18 cellular contexts compared by ENCODE assay signal in genomic region chr7:35039343-35039742, GRCh38. TPM values are rescaled to one million over a fixed set of nuclear protein-coding genes. Genes with fewer than 3 reads are reported as not detected.
DNase-seq lines count a peak whose midpoint lies in the region; ATAC-seq and TF ChIP-seq lines count a peak whose summit lies in the region.
"Had no signal": no experiment of that assay in that cellular context is flagged by ENCODE, and none has a peak within 500 bp of the region (broad histone marks: within the 10 kb centered on the region; RNA-seq: fewer than 3 reads in every experiment).

No MANE protein-coding gene starts in this region.

- H3K4me1 Mint-ChIP-seq in CD4-positive, alpha-beta T cell (ENCODE audit: low read depth), result peaks cover 30% of the 10 kb centered on the region
- H3K4me1 Mint-ChIP-seq in activated CD4-positive, alpha-beta memory T cell treated with anti-CD3 and anti-CD28 coated beads, Interleukin-2, amount 10 ng/mL, durations not matched to agents 7 days and 5 days, result peaks cover 28% of the 10 kb centered on the region

- no peak for ATAC-seq in CD4-positive, alpha-beta T cell (ENCODE audit: poor library complexity)
- ATAC-seq: CD8-positive, alpha-beta T cell had no signal

- H3K9me3 ChIP-seq in CD4-positive, alpha-beta T cell (ENCODE audit: control insufficient read depth, low read length), result no peaks in the 10 kb centered on the region
- H3K9me3 ChIP-seq in HEK293 (ENCODE audit: control insufficient read depth, insufficient read depth, low read depth, low read length), result no peaks in the 10 kb centered on the region
- H3K9me3 ChIP-seq in esophagus muscularis mucosa, result no peaks in the 10 kb centered on the region
- H3K9me3 ChIP-seq: BE2C, BLaER1, Caco-2 had no signal

- peaks cover 7% of the 10 kb centered on the region for H3K36me3 Mint-ChIP-seq in CD4-positive, alpha-beta T cell (ENCODE audit: low read depth)
- H3K36me3 Mint-ChIP-seq in activated CD4-positive, alpha-beta memory T cell treated with anti-CD3 and anti-CD28 coated beads, Interleukin-2, amount 10 ng/mL, durations not matched to agents 7 days and 5 days (ENCODE audit: low read depth), result peaks cover 3% of the 10 kb centered on the region
- H3K36me3 Mint-ChIP-seq: CD14-positive monocyte; CD4-positive, CD25-positive, alpha-beta regulatory T cell had no signal

- in situ Hi-C loops in brain microvascular endothelial cell (cut with HindIII; ENCODE audit: low pct_ligation_motif_present, low sequenced_read_pairs), result no loop called here

- H3K36me3 ChIP-seq in HEK293 (ENCODE audit: control insufficient read depth in 2 of 2, insufficient read depth in 1 of 2, low read length in 2 of 2) (no peaks in the 10 kb centered on the region), esophagus muscularis mucosa (no peaks in the 10 kb centered on the region), brain microvascular endothelial cell (replicated peaks) (no peaks in the 10 kb centered on the region)
- H3K36me3 ChIP-seq: BE2C, BLaER1 had no signal

- CTCF ChIA-PET in CD4-positive, alpha-beta T cell (lab: Charles Lee), result no interaction called here
- CTCF ChIA-PET in HEK293 (lab: Yijun Ruan, JAX), result interaction anchor here (0.6 to 1.0 kb wide), 2 partner anchors 13 to 188 kb away, joined by 3 read pairs; no protein-coding TSS in a partner anchor
- CTCF ChIA-PET in activated CD4-positive, alpha-beta memory T cell treated with anti-CD3 and anti-CD28 coated beads, Interleukin-2, amount 10 ng/mL, durations not matched to agents 7 days and 5 days (lab: Charles Lee), result no interaction called here

- H3K27ac Mint-ChIP-seq in CD4-positive, alpha-beta T cell, result no peak overlapping the region
- no peak overlapping the region for H3K27ac Mint-ChIP-seq in activated CD4-positive, alpha-beta memory T cell treated with anti-CD3 and anti-CD28 coated beads, Interleukin-2, amount 10 ng/mL, durations not matched to agents 7 days and 5 days
- H3K27ac Mint-ChIP-seq: CD14-positive monocyte; CD4-positive, CD25-positive, alpha-beta regulatory T cell; CD8-positive, alpha-beta T cell had no signal

- intact Hi-C loops in CD4-positive, alpha-beta T cell (cut with DNase I, micrococcal nuclease), result loop anchor here in 1 of 2 experiments (5.0 to 10.0 kb wide), 3 partner anchors 655 to 1113 kb away; partner anchors contain the start of genes EEPD1, HERPUD2 and SEPTIN7
- intact Hi-C loops in esophagus muscularis mucosa (cut with DNase I), result no loop called here

- TF ChIP-seq CTCF in CD4-positive, alpha-beta T cell (IDR thresholded peaks at IDR 0.05), result no peak
- TF ChIP-seq CTCF in HEK293 (tag by site-specific recombination; IDR thresholded peaks at IDR 0.05) (no peak), esophagus muscularis mucosa (IDR thresholded peaks at IDR 0.05) (no peak), brain microvascular endothelial cell (IDR thresholded peaks at IDR 0.05; ENCODE audit: low read depth, low read length, missing control alignments) (no peak)

- POLR2A ChIA-PET in CD4-positive, alpha-beta T cell (lab: Charles Lee), result no interaction called here
- POLR2A ChIA-PET in HEK293 (lab: Yijun Ruan, JAX), result no interaction called here
- POLR2A ChIA-PET in activated CD4-positive, alpha-beta memory T cell treated with anti-CD3 and anti-CD28 coated beads, Interleukin-2, amount 10 ng/mL, durations not matched to agents 7 days and 5 days (lab: Charles Lee), result no interaction called here

- H3K9me3 Mint-ChIP-seq in CD4-positive, alpha-beta T cell, result no peaks in the 10 kb centered on the region
- H3K9me3 Mint-ChIP-seq in activated CD4-positive, alpha-beta memory T cell treated with anti-CD3 and anti-CD28 coated beads, Interleukin-2, amount 10 ng/mL, durations not matched to agents 7 days and 5 days, result no peaks in the 10 kb centered on the region
- H3K9me3 Mint-ChIP-seq: CD8-positive, alpha-beta T cell had no signal

- no peak for TF ChIP-seq POLR2A in esophagus muscularis mucosa (IDR thresholded peaks at IDR 0.05; ENCODE audit: low read depth)

- H3K4me3 ChIP-seq in HEK293 (ENCODE audit: low read depth, low read length), result no peak overlapping the region
- no peak overlapping the region for H3K4me3 ChIP-seq in esophagus muscularis mucosa
- H3K4me3 ChIP-seq in brain microvascular endothelial cell (ENCODE audit: low read depth, low read length), result no peak overlapping the region
- H3K4me3 ChIP-seq: BLaER1 had no signal

- no peaks in the 10 kb centered on the region for H3K27me3 Mint-ChIP-seq in CD4-positive, alpha-beta T cell
- H3K27me3 Mint-ChIP-seq in activated CD4-positive, alpha-beta memory T cell treated with anti-CD3 and anti-CD28 coated beads, Interleukin-2, amount 10 ng/mL, durations not matched to agents 7 days and 5 days, result peaks cover 8% of the 10 kb centered on the region

- H3K27ac ChIP-seq in CD4-positive, alpha-beta T cell (ENCODE audit: low read depth, low read length), result no peak overlapping the region
- H3K27ac ChIP-seq in HEK293 (ENCODE audit: extremely low read depth, low read depth, low read length) (no peak overlapping the region), esophagus muscularis mucosa (replicated peaks in 1 of 4) (no peak overlapping the region), brain microvascular endothelial cell (no peak overlapping the region), substantia nigra (ENCODE audit: low read depth, low read length, poor library complexity, severe bottlenecking) (no peak overlapping the region)
- H3K27ac ChIP-seq: BLaER1 had no signal

- DNase-seq in CD4-positive, alpha-beta T cell, result no peak
- DNase-seq in esophagus muscularis mucosa (ENCODE audit: extremely low spot score), result peak; percentile 8
- no peak for DNase-seq in activated CD4-positive, alpha-beta memory T cell treated with anti-CD3 and anti-CD28 coated beads, Interleukin-2, amount 10 ng/mL, durations not matched to agents 7 days and 5 days
- no peak for DNase-seq in brain microvascular endothelial cell
- no peak for DNase-seq in substantia nigra (lab: John Stamatoyannopoulos, UW)
- DNase-seq: 8988T; ACHN; BE2C; C1 segment of cervical spinal cord; Caco-2; Calu3; CD4-positive, CD25-positive, alpha-beta regulatory T cell; CD8-positive, alpha-beta T cell; DMS79 treated with DMSO at 0.1 percent for 48 hours; GF-D8 had no signal

- no peak for TF ChIP-seq EP300 in esophagus muscularis mucosa (IDR thresholded peaks at IDR 0.05)

- no peaks in the 10 kb centered on the region for H3K27me3 ChIP-seq in CD4-positive, alpha-beta T cell (ENCODE audit: control insufficient read depth, insufficient read depth, low read length)
- H3K27me3 ChIP-seq in esophagus muscularis mucosa, result no peaks in the 10 kb centered on the region
- H3K27me3 ChIP-seq in brain microvascular endothelial cell (replicated peaks), result no peaks in the 10 kb centered on the region
- H3K27me3 ChIP-seq: BE2C, BLaER1 had no signal

- peak overlapping the region; percentile 51 for H3K4me3 Mint-ChIP-seq in CD4-positive, alpha-beta T cell
- H3K4me3 Mint-ChIP-seq in activated CD4-positive, alpha-beta memory T cell treated with anti-CD3 and anti-CD28 coated beads, Interleukin-2, amount 10 ng/mL, durations not matched to agents 7 days and 5 days, result no peak overlapping the region

- peaks cover 2% of the 10 kb centered on the region; the same call in 1 of the 2 replicates for H3K4me1 ChIP-seq in HEK293 (ENCODE audit: control insufficient read depth, insufficient read depth, low read length)
- peaks cover 19 to 28% (median 19%) of the 10 kb centered on the region in 4 donors for H3K4me1 ChIP-seq in esophagus muscularis mucosa

- 89% methylated on average over 5 of the region's 5 CpGs for WGBS in esophagus muscularis mucosa

TF ChIP-seq in HEK293, 187 proteins besides CTCF, POLR2A, EP300 and RAD21:
- TF ChIP-seq SCRT2 (tag by site-specific recombination; IDR thresholded peaks at IDR 0.05) (peak; percentile 61), SALL2 (tag by site-specific recombination; IDR thresholded peaks at IDR 0.05; ENCODE audit: borderline replicate concordance) (no peak), ZNF585B (tag by site-specific recombination; IDR thresholded peaks at IDR 0.05) (no peak), ZNF549 (tag by site-specific recombination; IDR thresholded peaks at IDR 0.05) (no peak), ZNF558 (tag by site-specific recombination; IDR thresholded peaks at IDR 0.05) (no peak), ZNF10 (tag by site-specific recombination; IDR thresholded peaks at IDR 0.05) (no peak), ZIC2 (tag by site-specific recombination; IDR thresholded peaks at IDR 0.05) (no peak), ZNF311 (tag by site-specific recombination; IDR thresholded peaks at IDR 0.05; ENCODE audit: borderline replicate concordance) (no peak), HOXC10 (CRISPR knock-in tag; IDR thresholded peaks at IDR 0.05) (no peak), SCRT1 (tag by site-specific recombination; IDR thresholded peaks at IDR 0.05; ENCODE audit: borderline replicate concordance) (0 out of 2 replicates have a peak, but pooled peaks have one; percentile 54), ZNF837 (tag by site-specific recombination; IDR thresholded peaks at IDR 0.05) (no peak)
TF ChIP-seq in HEK293: peak in this region for 2.

RNA-seq across cellular contexts. Expression of gene DPY19L1, which starts 2.1 kb away (rescaled TPM):
- total RNA-seq in CD4-positive, alpha-beta T cell, result 1 to 10 TPM; 6.0 to 7.2 TPM
- 10 to 100 TPM; 10.8 to 14.3 (median 11.8) TPM for total RNA-seq in esophagus muscularis mucosa
- 10 to 100 TPM; 24.9 to 29.5 TPM for total RNA-seq in activated CD4-positive, alpha-beta memory T cell treated with anti-CD3 and anti-CD28 coated beads, Interleukin-2, amount 10 ng/mL, durations not matched to agents 7 days and 5 days
